In the genomic region with DNA sequence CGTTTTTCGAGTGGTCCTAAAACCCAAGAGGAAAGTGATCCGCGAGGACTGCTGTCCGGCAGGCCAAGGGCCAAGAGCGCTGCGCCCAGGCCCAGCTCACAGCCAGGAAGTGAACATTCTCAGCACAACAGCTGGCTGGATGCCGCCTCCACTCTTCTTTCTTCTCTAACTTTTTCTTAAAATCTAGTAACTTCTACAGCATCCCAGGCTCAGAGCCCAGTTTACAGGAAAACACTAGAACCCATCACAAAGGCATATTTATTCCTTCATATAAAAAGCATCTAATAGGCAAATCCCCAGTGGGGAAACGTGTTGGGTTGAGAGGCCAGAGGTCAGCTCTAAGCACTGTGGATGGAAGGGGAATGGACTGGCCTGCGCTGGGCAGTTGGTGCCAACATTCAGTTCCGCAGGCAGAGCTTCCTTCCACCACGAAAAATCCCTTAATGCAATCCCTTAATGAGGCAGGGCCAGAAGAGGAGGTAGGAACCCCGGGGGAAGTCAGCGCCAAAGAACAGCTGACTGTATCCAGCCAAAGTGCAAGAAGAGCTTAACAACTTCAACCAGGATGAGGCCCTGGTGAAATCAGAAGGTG, we compare ENCODE assay signal across 11 cellular contexts.
DNase-seq lines count a peak whose midpoint lies in the region; ATAC-seq and TF ChIP-seq lines count a peak whose summit lies in the region.
"Had no signal": no experiment of that assay in that cellular context is flagged by ENCODE, and none has a peak within 500 bp of the region (broad histone marks: within the 10 kb centered on the region; RNA-seq: fewer than 3 reads in every experiment).

No MANE protein-coding gene starts in this region.

- H3K4me1 ChIP-seq in adipocyte (ENCODE audit: control insufficient read depth, insufficient read depth, low read length) (peaks cover 31% of the 10 kb centered on the region), mucosa of rectum (ENCODE audit: control insufficient read depth in 2 of 2, insufficient read depth in 2 of 2, low read length in 2 of 2) (peaks cover 16 to 29% of the 10 kb centered on the region in 2 donors)

- H3K9ac ChIP-seq in adipocyte (ENCODE audit: low read length) (peak overlapping the region; percentile 61), mucosa of rectum (ENCODE audit: low read depth in 1 of 2, low read length in 2 of 2) (no peak overlapping the region)

- peaks cover 0 to 16% (median 2%) of the 10 kb centered on the region in 4 donors for H3K4me1 Mint-ChIP-seq in naive thymus-derived CD8-positive, alpha-beta T cell
- H3K4me1 Mint-ChIP-seq: activated naive CD8-positive, alpha-beta T cell treated with anti-CD3 and anti-CD28 coated beads, Interleukin-2, amount 50 U/mL, for 24 hours had no signal

- ATAC-seq in GM19455 (IDR thresholded peaks at IDR 0.05; ENCODE audit: unreplicated experiment): no peak
- ATAC-seq in naive thymus-derived CD8-positive, alpha-beta T cell: no peak
- ATAC-seq: activated naive CD8-positive, alpha-beta T cell treated with anti-CD3 and anti-CD28 coated beads, Interleukin-2, amount 50 U/mL, for 24 hours had no signal

- no peak for TF ChIP-seq CTCF in fibroblast of mammary gland (conservative IDR thresholded peaks at IDR 0.05; ENCODE audit: control insufficient read depth, insufficient read depth, low read depth, low read length)

- no peak for DNase-seq in adipocyte (ENCODE audit: low read depth)
- DNase-seq in fibroblast of mammary gland (ENCODE audit: low read depth): peak; percentile 49
- DNase-seq in NOMO-1 (lab: John Stamatoyannopoulos, UW; ENCODE audit: unreplicated experiment in 2 of 2): no peak
- no peak for DNase-seq in naive thymus-derived CD8-positive, alpha-beta T cell
- no peak for DNase-seq in activated CD4-positive, alpha-beta T cell treated with anti-CD3 and anti-CD28 coated beads for 4 hours
- DNase-seq: activated naive CD8-positive, alpha-beta T cell treated with anti-CD3 and anti-CD28 coated beads, Interleukin-2, amount 50 U/mL, for 24 hours; PC-9; T-helper 9 cell had no signal

- H3K36me3 ChIP-seq in adipocyte (ENCODE audit: control insufficient read depth, insufficient read depth, low read length, severe bottlenecking) (no peaks in the 10 kb centered on the region), mucosa of rectum (ENCODE audit: control insufficient read depth in 2 of 2, insufficient read depth in 2 of 2, low read length in 2 of 2) (peaks cover 2 to 7% of the 10 kb centered on the region in 2 donors)

- H3K9me3 ChIP-seq in adipocyte (ENCODE audit: control insufficient read depth, low read length) (no peaks in the 10 kb centered on the region), mucosa of rectum (ENCODE audit: control insufficient read depth in 2 of 2, low read length in 2 of 2) (no peaks in the 10 kb centered on the region)

- peaks cover 0 to 1% (median 0%) of the 10 kb centered on the region in 3 donors for H3K36me3 Mint-ChIP-seq in naive thymus-derived CD8-positive, alpha-beta T cell

- H3K4me3 ChIP-seq in adipocyte (ENCODE audit: low read length): peak overlapping the region; percentile 45
- no peak overlapping the region for H3K4me3 ChIP-seq in fibroblast of mammary gland (ENCODE audit: control insufficient read depth, low read depth, low read length)
- no peak overlapping the region for H3K4me3 ChIP-seq in mucosa of rectum (ENCODE audit: low read length in 2 of 2)
- H3K4me3 ChIP-seq: PC-9 had no signal

- no peak overlapping the region for H3K27ac Mint-ChIP-seq in naive thymus-derived CD8-positive, alpha-beta T cell
- H3K27ac Mint-ChIP-seq: activated naive CD8-positive, alpha-beta T cell treated with anti-CD3 and anti-CD28 coated beads, Interleukin-2, amount 50 U/mL, for 24 hours had no signal

- peak overlapping the region; percentile 51 to 66 for H3K27ac ChIP-seq in mucosa of rectum (ENCODE audit: low read depth in 2 of 2, low read length in 2 of 2)
- peak overlapping the region; percentile 31 for H3K27ac ChIP-seq in temporal lobe (ENCODE audit: low read depth, low read length)
- H3K27ac ChIP-seq: PC-9 had no signal

- no peaks in the 10 kb centered on the region for H3K27me3 ChIP-seq in adipocyte (replicated peaks; ENCODE audit: control insufficient read depth, insufficient read depth, low read length)
- no peaks in the 10 kb centered on the region for H3K27me3 ChIP-seq in mucosa of rectum (ENCODE audit: control insufficient read depth in 2 of 2, insufficient read depth in 2 of 2, low read length in 2 of 2)

- POLR2A ChIA-PET in naive thymus-derived CD8-positive, alpha-beta T cell (lab: Charles Lee): no interaction called here

- H3K4me3 Mint-ChIP-seq in naive thymus-derived CD8-positive, alpha-beta T cell: no peak overlapping the region
- H3K4me3 Mint-ChIP-seq: activated naive CD8-positive, alpha-beta T cell treated with anti-CD3 and anti-CD28 coated beads, Interleukin-2, amount 50 U/mL, for 24 hours had no signal

- H3K9me3 Mint-ChIP-seq in naive thymus-derived CD8-positive, alpha-beta T cell: peaks cover 0 to 5% (median 0%) of the 10 kb centered on the region in 9 donors
- H3K9me3 Mint-ChIP-seq: activated naive CD8-positive, alpha-beta T cell treated with anti-CD3 and anti-CD28 coated beads, Interleukin-2, amount 50 U/mL, for 24 hours had no signal

- peaks cover 0 to 8% (median 0%) of the 10 kb centered on the region in 5 donors for H3K27me3 Mint-ChIP-seq in naive thymus-derived CD8-positive, alpha-beta T cell
- H3K27me3 Mint-ChIP-seq: activated naive CD8-positive, alpha-beta T cell treated with anti-CD3 and anti-CD28 coated beads, Interleukin-2, amount 50 U/mL, for 24 hours had no signal
